36 cellular contexts compared by ENCODE assay signal in genomic region chr11:17876827-17877226, GRCh38.
"Had no signal": no experiment of that assay in that cellular context is flagged by ENCODE, and none has a peak within 500 bp of the region (broad histone marks: within the 10 kb centered on the region; RNA-seq: fewer than 3 reads in every experiment).

No MANE protein-coding gene starts in this region.

- H3K27me3 ChIP-seq: brain microvascular endothelial cell, cardiac muscle cell, Peyer's patch, SJSA1 had no signal

- H3K4me3 ChIP-seq: cardiac muscle cell, Peyer's patch, SJSA1 had no signal

- H3K27ac Mint-ChIP-seq: activated CD4-positive, alpha-beta T cell treated with anti-CD3 and anti-CD28 coated beads, Interleukin-2, amount 10 ng/mL, durations not matched to agents 7 days and 5 days; activated CD8-positive, alpha-beta T cell treated with anti-CD3 and anti-CD28 coated beads, Interleukin-2, amount 10 ng/mL, durations not matched to agents 7 days and 5 days; activated naive CD4-positive, alpha-beta T cell treated with anti-CD3 and anti-CD28 coated beads for 36 hours; activated naive CD4-positive, alpha-beta T cell treated with anti-CD3 and anti-CD28 coated beads, Interleukin-2, amount 50 U/mL, for 72 hours; activated naive CD8-positive, alpha-beta T cell treated with anti-CD3 and anti-CD28 coated beads, Interleukin-2, amount 50 U/mL, for 24 hours; activated T-helper 1 cell treated with anti-CD3 and anti-CD28 coated beads, Interleukin-12 subunit alpha, Interleukin-12 subunit beta, Interleukin-2, Interleukin-4 antibody, amounts not matched to agents 30 ng/mL and 10 ng/mL and 1 ng/mL, durations not matched to agents 14 hours and 24 hours and 36 hours had no signal

- H3K27ac ChIP-seq: brain microvascular endothelial cell, cardiac muscle cell, KMS-11, Peyer's patch, SJSA1, WERI-Rb-1 had no signal

- H3K27me3 Mint-ChIP-seq: activated CD4-positive, alpha-beta T cell treated with anti-CD3 and anti-CD28 coated beads, Interleukin-2, amount 10 ng/mL, durations not matched to agents 7 days and 5 days; activated naive CD8-positive, alpha-beta T cell treated with anti-CD3 and anti-CD28 coated beads, Interleukin-2, amount 50 U/mL, for 24 hours; central memory CD8-positive, alpha-beta T cell had no signal

- H3K9me3 Mint-ChIP-seq: activated CD4-positive, alpha-beta T cell treated with anti-CD3 and anti-CD28 coated beads, Interleukin-2, amount 10 ng/mL, durations not matched to agents 7 days and 5 days; activated naive CD4-positive, alpha-beta T cell treated with anti-CD3 and anti-CD28 coated beads for 36 hours; activated naive CD4-positive, alpha-beta T cell treated with anti-CD3 and anti-CD28 coated beads, Interleukin-2, amount 50 U/mL, for 72 hours; activated naive CD8-positive, alpha-beta T cell treated with anti-CD3 and anti-CD28 coated beads, Interleukin-2, amount 50 U/mL, for 24 hours; activated T-cell treated with anti-CD3 and anti-CD28 coated beads, Interleukin-2, amount 50 U/mL, for 4 hours; activated T-helper 1 cell treated with anti-CD3 and anti-CD28 coated beads, Interleukin-12 subunit alpha, Interleukin-12 subunit beta, Interleukin-2, Interleukin-4 antibody, amounts not matched to agents 30 ng/mL and 10 ng/mL and 1 ng/mL, durations not matched to agents 14 hours and 24 hours and 36 hours; central memory CD8-positive, alpha-beta T cell had no signal

- H3K9me3 ChIP-seq: Peyer's patch, SJSA1 had no signal

- H3K36me3 ChIP-seq: brain microvascular endothelial cell, cardiac muscle cell, Peyer's patch, SJSA1 had no signal

- H3K4me3 Mint-ChIP-seq: activated CD4-positive, alpha-beta T cell treated with anti-CD3 and anti-CD28 coated beads, Interleukin-2, amount 10 ng/mL, durations not matched to agents 7 days and 5 days; activated CD8-positive, alpha-beta T cell treated with anti-CD3 and anti-CD28 coated beads, Interleukin-2, amount 10 ng/mL, durations not matched to agents 7 days and 5 days; activated naive CD4-positive, alpha-beta T cell treated with anti-CD3 and anti-CD28 coated beads for 36 hours; activated naive CD8-positive, alpha-beta T cell treated with anti-CD3 and anti-CD28 coated beads, Interleukin-2, amount 50 U/mL, for 24 hours; activated T-cell treated with anti-CD3 and anti-CD28 coated beads, Interleukin-2, amount 50 U/mL, for 4 hours; activated T-helper 1 cell treated with anti-CD3 and anti-CD28 coated beads, Interleukin-12 subunit alpha, Interleukin-12 subunit beta, Interleukin-2, Interleukin-4 antibody, amounts not matched to agents 30 ng/mL and 10 ng/mL and 1 ng/mL, durations not matched to agents 14 hours and 24 hours and 36 hours; central memory CD8-positive, alpha-beta T cell had no signal

- H3K9ac ChIP-seq: KMS-11 had no signal

- H3K4me1 ChIP-seq: Peyer's patch, SJSA1 had no signal

- DNase-seq: activated CD4-positive, alpha-beta T cell treated with anti-CD3 and anti-CD28 coated beads, Interleukin-2, amount 10 ng/mL, durations not matched to agents 7 days and 5 days; activated CD4-positive, alpha-beta T cell treated with anti-CD3 and anti-CD28 coated beads, Interleukin-2, amount 50 U/mL, for 48 hours; activated CD8-positive, alpha-beta T cell treated with anti-CD3 and anti-CD28 coated beads, Interleukin-2, amount 10 ng/mL, durations not matched to agents 7 days and 5 days; activated gamma-delta T cell treated with Interleukin-2 at 50 U/mL for 16 hours; activated naive CD4-positive, alpha-beta T cell treated with anti-CD3 and anti-CD28 coated beads for 36 hours; activated naive CD8-positive, alpha-beta T cell treated with anti-CD3 and anti-CD28 coated beads, Interleukin-2, amount 50 U/mL, for 24 hours; activated T-cell treated with anti-CD3 and anti-CD28 coated beads, Interleukin-2, amount 50 U/mL, for 4 hours; anterior cingulate cortex; brain microvascular endothelial cell; NCI-H1092 treated with DMSO at 0.1 percent for 48 hours; NCI-H1417; NCI-H146; NCI-H187; NCI-H2029 treated with DMSO at 0.1 percent for 48 hours; NCI-H2107; NCI-H2171; NCI-H2227 treated with DMSO at 0.1 percent for 48 hours; NCI-H446; NCI-H510A treated with DMSO at 0.1 percent for 48 hours; NCI-H69; NK-92 treated with Interleukin-12 subunit alpha and Interleukin-12 subunit beta, amount 100 ng/mL, for 24 hours; PC-3; Peyer's patch; RPMI8226; SHP77 treated with DMSO at 0.1 percent for 48 hours; SW 1271; T-helper 1 cell; T-helper 2 cell; T-helper 9 cell; WERI-Rb-1 had no signal

- H3K4me1 Mint-ChIP-seq: activated CD4-positive, alpha-beta T cell treated with anti-CD3 and anti-CD28 coated beads, Interleukin-2, amount 10 ng/mL, durations not matched to agents 7 days and 5 days; activated naive CD8-positive, alpha-beta T cell treated with anti-CD3 and anti-CD28 coated beads, Interleukin-2, amount 50 U/mL, for 24 hours; central memory CD8-positive, alpha-beta T cell had no signal

- ATAC-seq: activated CD8-positive, alpha-beta T cell treated with anti-CD3 and anti-CD28 coated beads, Interleukin-2, amount 10 ng/mL, durations not matched to agents 7 days and 5 days; activated naive CD4-positive, alpha-beta T cell treated with anti-CD3 and anti-CD28 coated beads, Interleukin-2, amount 50 U/mL, for 72 hours; activated naive CD8-positive, alpha-beta T cell treated with anti-CD3 and anti-CD28 coated beads, Interleukin-2, amount 50 U/mL, for 24 hours; activated T-cell treated with anti-CD3 and anti-CD28 coated beads, Interleukin-2, amount 50 U/mL, for 4 hours; PC-3 had no signal

- H3K4me2 ChIP-seq: KMS-11 had no signal
